In the genomic region with DNA sequence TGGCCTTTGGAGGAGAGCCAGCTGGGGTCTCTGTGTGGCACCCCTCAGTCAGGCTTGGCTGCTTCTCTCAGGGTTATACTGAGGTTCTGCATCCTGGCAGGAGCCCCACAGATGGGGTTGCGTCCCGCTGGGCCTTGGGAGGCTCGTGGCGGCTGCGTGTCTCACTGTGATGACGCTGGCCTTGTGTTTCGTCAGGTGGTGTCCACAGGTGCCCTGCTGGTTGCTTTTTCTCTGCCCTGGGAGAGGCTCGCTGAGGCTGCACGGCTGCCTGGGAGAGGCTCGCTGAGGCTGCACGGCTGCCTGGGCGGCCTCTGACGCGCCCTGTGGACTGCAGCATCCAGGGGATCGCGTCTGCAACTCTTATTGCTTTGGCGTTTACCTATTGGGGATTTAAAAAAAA, we compare ENCODE assay signal across 26 cellular contexts.
"Had no signal": no experiment of that assay in that cellular context is flagged by ENCODE, and none has a peak within 500 bp of the region (broad histone marks: within the 10 kb centered on the region; RNA-seq: fewer than 3 reads in every experiment).

No MANE protein-coding gene starts in this region.

- H3K4me3 Mint-ChIP-seq: activated naive CD8-positive, alpha-beta T cell; natural killer cell had no signal

- H3K4me1 ChIP-seq: parathyroid adenoma had no signal

- H3K9me3 Mint-ChIP-seq: natural killer cell had no signal

- H3K36me3 Mint-ChIP-seq: activated naive CD8-positive, alpha-beta T cell; natural killer cell had no signal

- H3K27ac Mint-ChIP-seq: activated naive CD8-positive, alpha-beta T cell had no signal

- H3K27me3 Mint-ChIP-seq: activated naive CD8-positive, alpha-beta T cell had no signal

- ATAC-seq: natural killer cell, psoas muscle had no signal

- H3K4me3 ChIP-seq: hepatocyte, left ventricle myocardium inferior, lung, psoas muscle, smooth muscle cell, suprapubic skin, tibial artery had no signal

- H3K9ac ChIP-seq: parathyroid adenoma had no signal

- DNase-seq: activated CD4-positive, alpha-beta T cell treated with anti-CD3 and anti-CD28 coated beads for 1 hour; activated CD8-positive, alpha-beta memory T cell treated with anti-CD3 and anti-CD28 coated beads for 24 hours; activated effector memory CD4-positive, alpha-beta T cell treated with Interleukin-2 at 50 U/mL for 16 hours; activated naive CD4-positive, alpha-beta T cell treated with Interleukin-2 at 50 U/mL for 16 hours; anterior cingulate cortex; dermis blood vessel endothelial cell; effector CD4-positive, alpha-beta T cell; islet precursor cell; left ventricle myocardium inferior; mesendoderm; natural killer cell; psoas muscle; stimulated activated CD4-positive, alpha-beta T cell treated with anti-CD3 and anti-CD28 coated beads, Interleukin-1b, Interleukin-23, amount 100 ng/mL, for 48 hours; stimulated activated CD4-positive, alpha-beta T cell treated with anti-CD3 and anti-CD28 coated beads, Interleukin-4, amount 100 ng/mL, for 4 hours; stimulated activated CD8-positive, alpha-beta memory T cell treated with anti-CD3 and anti-CD28 coated beads, Interleukin-4, amount 100 ng/mL, for 48 hours; stimulated activated naive CD4-positive, alpha-beta T cell; T-helper 2 cell; tibial artery had no signal

- H3K27ac ChIP-seq: epithelial cell of prostate, hepatocyte, left ventricle myocardium inferior, neutrophil, parathyroid adenoma, psoas muscle, suprapubic skin, tibial artery had no signal

- H3K9me3 ChIP-seq: left ventricle myocardium inferior, neutrophil, psoas muscle, suprapubic skin, tibial artery had no signal

- H3K27me3 ChIP-seq: hepatocyte, neutrophil, suprapubic skin, tibial artery had no signal
